20 cellular contexts compared by ENCODE assay signal in genomic region chr4:184153781-184154542, GRCh38.
"Had no signal": no experiment of that assay in that cellular context is flagged by ENCODE, and none has a peak within 500 bp of the region (broad histone marks: within the 10 kb centered on the region; RNA-seq: fewer than 3 reads in every experiment).

No MANE protein-coding gene starts in this region.

- ATAC-seq: activated naive CD4-positive, alpha-beta T cell treated with anti-CD3 and anti-CD28 coated beads, Interleukin-2, amount 50 U/mL, for 72 hours; activated T-helper 17 cell treated with anti-CD3 and anti-CD28 coated beads, Interleukin-2, amount 50 U/mL, for 72 hours; T-cell; upper lobe of right lung had no signal

- H3K79me2 ChIP-seq: parathyroid adenoma had no signal

- H3K9me3 ChIP-seq: adrenal gland, breast epithelium, spleen, thyroid gland, upper lobe of right lung had no signal

- H3K36me3 Mint-ChIP-seq: activated naive CD4-positive, alpha-beta T cell treated with anti-CD3 and anti-CD28 coated beads, Interleukin-2, amount 50 U/mL, for 72 hours; memory B cell; T-cell had no signal

- H2AFZ ChIP-seq: parathyroid adenoma had no signal

- H3K9ac ChIP-seq: parathyroid adenoma had no signal

- H3K36me3 ChIP-seq: adrenal gland, breast epithelium, spleen, thyroid gland, upper lobe of right lung had no signal

- DNase-seq: activated T-cell treated with anti-CD3 and anti-CD28 coated beads, Interleukin-2, amount 50 U/mL, for 1 hour; adrenal gland; endodermal cell; foreskin melanocyte; head of caudate nucleus; hypothalamus; nucleus accumbens; spleen; stimulated activated CD4-positive, alpha-beta T cell treated with anti-CD3 and anti-CD28 coated beads, Interleukin-4, amount 100 ng/mL, for 1 hour; stimulated activated naive CD4-positive, alpha-beta T cell; T-cell; thyroid gland; upper lobe of right lung had no signal

- H3K4me1 ChIP-seq: adrenal gland, breast epithelium, parathyroid adenoma had no signal

- H3K4me3 Mint-ChIP-seq: activated T-helper 17 cell treated with anti-CD3 and anti-CD28 coated beads, Interleukin-2, amount 50 U/mL, for 72 hours; endodermal cell; memory B cell; T-cell had no signal

- FAIRE-seq: astrocyte had no signal

- H3K27ac ChIP-seq: adrenal gland, breast epithelium, coronary artery, parathyroid adenoma, spleen, thyroid gland, upper lobe of right lung had no signal

- H3K4me3 ChIP-seq: adrenal gland, breast epithelium, coronary artery, spleen, thyroid gland, upper lobe of right lung had no signal

- H3K27ac Mint-ChIP-seq: activated naive CD4-positive, alpha-beta T cell treated with anti-CD3 and anti-CD28 coated beads, Interleukin-2, amount 50 U/mL, for 72 hours; activated T-helper 17 cell treated with anti-CD3 and anti-CD28 coated beads, Interleukin-2, amount 50 U/mL, for 72 hours; endodermal cell; memory B cell; T-cell had no signal

- H3K27me3 ChIP-seq: adrenal gland, breast epithelium, thyroid gland, upper lobe of right lung had no signal

- H3K9me3 Mint-ChIP-seq: activated naive CD4-positive, alpha-beta T cell treated with anti-CD3 and anti-CD28 coated beads, Interleukin-2, amount 50 U/mL, for 72 hours; activated T-helper 17 cell treated with anti-CD3 and anti-CD28 coated beads, Interleukin-2, amount 50 U/mL, for 72 hours; endodermal cell; memory B cell; T-cell had no signal

- H3K4me1 Mint-ChIP-seq: activated T-helper 17 cell treated with anti-CD3 and anti-CD28 coated beads, Interleukin-2, amount 50 U/mL, for 72 hours; endodermal cell; memory B cell; T-cell had no signal
